Comparison of ENCODE assay signal across 2 cellular contexts in the genomic region with DNA sequence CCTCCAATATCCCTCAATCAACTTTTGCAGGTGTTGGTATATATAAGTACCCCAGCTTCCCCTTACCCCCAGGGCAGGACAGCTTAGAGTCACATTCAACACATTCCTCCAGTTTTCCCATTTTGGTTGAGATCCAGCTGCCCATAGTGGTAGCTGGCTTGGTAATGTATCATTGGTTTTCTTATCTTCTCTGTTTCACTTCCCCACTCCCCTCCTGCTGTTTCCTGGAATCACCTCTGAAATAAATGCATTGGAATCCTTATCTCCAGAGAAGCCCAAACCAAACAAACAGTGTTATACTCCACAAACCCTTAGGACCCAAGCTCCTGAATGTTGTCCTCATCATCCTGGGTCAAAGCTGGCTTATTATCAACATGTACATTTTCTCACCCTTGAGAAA.
TF ChIP-seq lines count a peak whose summit lies in the region.

No MANE protein-coding gene starts in this region.

TF ChIP-seq in GM23338, 12 proteins besides CTCF, POLR2A, EP300 and RAD21 (continued from another document):
- no peak for TF ChIP-seq CREB1 (CRISPR knock-in tag; IDR thresholded peaks at IDR 0.05; ENCODE audit: low read depth)
- no peak for TF ChIP-seq ZNF331 (CRISPR knock-in tag; IDR thresholded peaks at IDR 0.05; ENCODE audit: low read depth)

TF ChIP-seq in K562, 482 proteins besides CTCF, POLR2A, EP300 and RAD21 (continued from another document and continues in another):
- TF ChIP-seq CBX5 (IDR thresholded peaks at IDR 0.05; ENCODE audit: borderline replicate concordance, low read depth) (no peak), FOSL1 (tag; conservative IDR thresholded peaks at IDR 0.05) (no peak), SMARCA4 (IDR thresholded peaks at IDR 0.05) (peak; percentile 69), TAF9B (IDR thresholded peaks at IDR 0.05; ENCODE audit: partially characterized antibody) (no peak), TAF15 (IDR thresholded peaks at IDR 0.05; ENCODE audit: low read depth, low read length) (no peak), RCOR1 (IDR thresholded peaks at IDR 0.05; ENCODE audit: borderline replicate concordance in 1 of 2, low read depth in 2 of 2, low read length in 2 of 2) (peak in 1 of 2 experiments; percentile 5; a peak in 1 of 4 replicates), ARID1B (IDR thresholded peaks at IDR 0.05) (peak; percentile 70), ELF2 (CRISPR knock-in tag; IDR thresholded peaks at IDR 0.05) (no peak), ZNF57 (CRISPR knock-in tag; IDR thresholded peaks at IDR 0.05) (no peak), EHMT2 (IDR thresholded peaks at IDR 0.05) (no peak), CREBBP (IDR thresholded peaks at IDR 0.05; ENCODE audit: low read depth, low read length) (no peak), TCF3 (CRISPR knock-in tag; IDR thresholded peaks at IDR 0.05) (peak; percentile 36), HDAC3 (IDR thresholded peaks at IDR 0.05; ENCODE audit: borderline replicate concordance, partially characterized antibody) (no peak), ZNF584 (CRISPR knock-in tag; IDR thresholded peaks at IDR 0.05; ENCODE audit: low read depth) (no peak), SREBF2 (CRISPR knock-in tag; IDR thresholded peaks at IDR 0.05) (no peak), MTA2 (IDR thresholded peaks at IDR 0.05; ENCODE audit: low read depth) (no peak), ZNF197 (CRISPR knock-in tag; IDR thresholded peaks at IDR 0.05; ENCODE audit: low read depth) (no peak), RBM34 (IDR thresholded peaks at IDR 0.05; ENCODE audit: borderline replicate concordance, insufficient read depth, low read length) (no peak), TRIM24 (IDR thresholded peaks at IDR 0.05) (0 out of 4 replicates have a peak, but pooled peaks of 1 of the 2 experiments have one; percentile 30), ESRRA (IDR thresholded peaks at IDR 0.05; ENCODE audit: borderline replicate concordance, low read depth) (no peak), ZNF354B (CRISPR knock-in tag; IDR thresholded peaks at IDR 0.05) (no peak), JUND (IDR thresholded peaks at IDR 0.05; ENCODE audit: borderline replicate concordance, low read depth, low read length) (peak; percentile 13; the same call in 1 of the 2 replicates), JUND (tag; IDR thresholded peaks at IDR 0.05; ENCODE audit: borderline replicate concordance, low read depth, low read length) (peak; percentile 50; the same call in 1 of the 3 replicates), KDM2B (CRISPR knock-in tag; IDR thresholded peaks at IDR 0.05) (no peak), SP2 (IDR thresholded peaks at IDR 0.05; ENCODE audit: extremely low read depth, low read depth, low read length, poor library complexity, severe bottlenecking) (no peak), CHCHD3 (CRISPR knock-in tag; IDR thresholded peaks at IDR 0.05) (no peak), LARP7 (IDR thresholded peaks at IDR 0.05) (no peak), SMAD2 (IDR thresholded peaks at IDR 0.05; ENCODE audit: low read depth, low read length) (no peak), HLTF (IDR thresholded peaks at IDR 0.05) (no peak), ZNF785 (CRISPR knock-in tag; IDR thresholded peaks at IDR 0.05) (no peak), DPF2 (IDR thresholded peaks at IDR 0.05) (0 out of 2 replicates have a peak, but pooled peaks have one; percentile 17), STAT5A (IDR thresholded peaks at IDR 0.05; ENCODE audit: borderline replicate concordance, low read length) (0 out of 2 replicates have a peak, but pooled peaks have one; percentile 18), NEUROD1 (IDR thresholded peaks at IDR 0.05; ENCODE audit: borderline replicate concordance, low read depth, low read length, partially characterized antibody) (no peak), NBN (IDR thresholded peaks at IDR 0.05; ENCODE audit: low read depth) (no peak), ZFP1 (CRISPR knock-in tag; IDR thresholded peaks at IDR 0.05) (no peak)
- TF ChIP-seq, protein P1, sequence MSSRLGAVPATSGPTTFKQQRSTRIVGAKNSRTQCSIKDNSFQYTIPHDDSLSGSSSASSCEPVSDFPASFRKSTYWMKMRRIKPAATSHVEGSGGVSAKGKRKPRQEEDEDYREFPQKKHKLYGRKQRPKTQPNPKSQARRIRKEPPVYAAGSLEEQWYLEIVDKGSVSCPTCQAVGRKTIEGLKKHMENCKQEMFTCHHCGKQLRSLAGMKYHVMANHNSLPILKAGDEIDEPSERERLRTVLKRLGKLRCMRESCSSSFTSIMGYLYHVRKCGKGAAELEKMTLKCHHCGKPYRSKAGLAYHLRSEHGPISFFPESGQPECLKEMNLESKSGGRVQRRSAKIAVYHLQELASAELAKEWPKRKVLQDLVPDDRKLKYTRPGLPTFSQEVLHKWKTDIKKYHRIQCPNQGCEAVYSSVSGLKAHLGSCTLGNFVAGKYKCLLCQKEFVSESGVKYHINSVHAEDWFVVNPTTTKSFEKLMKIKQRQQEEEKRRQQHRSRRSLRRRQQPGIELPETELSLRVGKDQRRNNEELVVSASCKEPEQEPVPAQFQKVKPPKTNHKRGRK (tag; IDR thresholded peaks at IDR 0.05): no peak
- TF ChIP-seq, protein P2, sequence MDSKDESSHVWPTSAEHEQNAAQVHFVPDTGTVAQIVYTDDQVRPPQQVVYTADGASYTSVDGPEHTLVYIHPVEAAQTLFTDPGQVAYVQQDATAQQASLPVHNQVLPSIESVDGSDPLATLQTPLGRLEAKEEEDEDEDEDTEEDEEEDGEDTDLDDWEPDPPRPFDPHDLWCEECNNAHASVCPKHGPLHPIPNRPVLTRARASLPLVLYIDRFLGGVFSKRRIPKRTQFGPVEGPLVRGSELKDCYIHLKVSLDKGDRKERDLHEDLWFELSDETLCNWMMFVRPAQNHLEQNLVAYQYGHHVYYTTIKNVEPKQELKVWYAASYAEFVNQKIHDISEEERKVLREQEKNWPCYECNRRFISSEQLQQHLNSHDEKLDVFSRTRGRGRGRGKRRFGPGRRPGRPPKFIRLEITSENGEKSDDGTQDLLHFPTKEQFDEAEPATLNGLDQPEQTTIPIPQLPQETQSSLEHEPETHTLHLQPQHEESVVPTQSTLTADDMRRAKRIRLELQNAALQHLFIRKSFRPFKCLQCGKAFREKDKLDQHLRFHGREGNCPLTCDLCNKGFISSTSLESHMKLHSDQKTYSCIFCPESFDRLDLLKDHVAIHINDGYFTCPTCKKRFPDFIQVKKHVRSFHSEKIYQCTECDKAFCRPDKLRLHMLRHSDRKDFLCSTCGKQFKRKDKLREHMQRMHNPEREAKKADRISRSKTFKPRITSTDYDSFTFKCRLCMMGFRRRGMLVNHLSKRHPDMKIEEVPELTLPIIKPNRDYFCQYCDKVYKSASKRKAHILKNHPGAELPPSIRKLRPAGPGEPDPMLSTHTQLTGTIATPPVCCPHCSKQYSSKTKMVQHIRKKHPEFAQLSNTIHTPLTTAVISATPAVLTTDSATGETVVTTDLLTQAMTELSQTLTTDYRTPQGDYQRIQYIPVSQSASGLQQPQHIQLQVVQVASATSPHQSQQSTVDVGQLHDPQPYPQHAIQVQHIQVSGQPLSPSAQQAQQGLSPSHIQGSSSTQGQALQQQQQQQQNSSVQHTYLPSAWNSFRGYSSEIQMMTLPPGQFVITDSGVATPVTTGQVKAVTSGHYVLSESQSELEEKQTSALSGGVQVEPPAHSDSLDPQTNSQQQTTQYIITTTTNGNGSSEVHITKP (IDR thresholded peaks at IDR 0.05; ENCODE audit: partially characterized antibody): no peak
- TF ChIP-seq, protein P3, sequence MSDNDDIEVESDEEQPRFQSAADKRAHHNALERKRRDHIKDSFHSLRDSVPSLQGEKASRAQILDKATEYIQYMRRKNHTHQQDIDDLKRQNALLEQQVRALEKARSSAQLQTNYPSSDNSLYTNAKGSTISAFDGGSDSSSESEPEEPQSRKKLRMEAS (CRISPR knock-in tag; IDR thresholded peaks at IDR 0.05): no peak
- TF ChIP-seq, protein P4, sequence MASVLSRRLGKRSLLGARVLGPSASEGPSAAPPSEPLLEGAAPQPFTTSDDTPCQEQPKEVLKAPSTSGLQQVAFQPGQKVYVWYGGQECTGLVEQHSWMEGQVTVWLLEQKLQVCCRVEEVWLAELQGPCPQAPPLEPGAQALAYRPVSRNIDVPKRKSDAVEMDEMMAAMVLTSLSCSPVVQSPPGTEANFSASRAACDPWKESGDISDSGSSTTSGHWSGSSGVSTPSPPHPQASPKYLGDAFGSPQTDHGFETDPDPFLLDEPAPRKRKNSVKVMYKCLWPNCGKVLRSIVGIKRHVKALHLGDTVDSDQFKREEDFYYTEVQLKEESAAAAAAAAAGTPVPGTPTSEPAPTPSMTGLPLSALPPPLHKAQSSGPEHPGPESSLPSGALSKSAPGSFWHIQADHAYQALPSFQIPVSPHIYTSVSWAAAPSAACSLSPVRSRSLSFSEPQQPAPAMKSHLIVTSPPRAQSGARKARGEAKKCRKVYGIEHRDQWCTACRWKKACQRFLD (CRISPR knock-in tag; IDR thresholded peaks at IDR 0.05): no peak
- TF ChIP-seq, protein P5, sequence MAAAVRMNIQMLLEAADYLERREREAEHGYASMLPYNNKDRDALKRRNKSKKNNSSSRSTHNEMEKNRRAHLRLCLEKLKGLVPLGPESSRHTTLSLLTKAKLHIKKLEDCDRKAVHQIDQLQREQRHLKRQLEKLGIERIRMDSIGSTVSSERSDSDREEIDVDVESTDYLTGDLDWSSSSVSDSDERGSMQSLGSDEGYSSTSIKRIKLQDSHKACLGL (CRISPR knock-in tag; IDR thresholded peaks at IDR 0.05; ENCODE audit: borderline replicate concordance, poor library complexity, severe bottlenecking): no peak
- TF ChIP-seq, protein P6, sequence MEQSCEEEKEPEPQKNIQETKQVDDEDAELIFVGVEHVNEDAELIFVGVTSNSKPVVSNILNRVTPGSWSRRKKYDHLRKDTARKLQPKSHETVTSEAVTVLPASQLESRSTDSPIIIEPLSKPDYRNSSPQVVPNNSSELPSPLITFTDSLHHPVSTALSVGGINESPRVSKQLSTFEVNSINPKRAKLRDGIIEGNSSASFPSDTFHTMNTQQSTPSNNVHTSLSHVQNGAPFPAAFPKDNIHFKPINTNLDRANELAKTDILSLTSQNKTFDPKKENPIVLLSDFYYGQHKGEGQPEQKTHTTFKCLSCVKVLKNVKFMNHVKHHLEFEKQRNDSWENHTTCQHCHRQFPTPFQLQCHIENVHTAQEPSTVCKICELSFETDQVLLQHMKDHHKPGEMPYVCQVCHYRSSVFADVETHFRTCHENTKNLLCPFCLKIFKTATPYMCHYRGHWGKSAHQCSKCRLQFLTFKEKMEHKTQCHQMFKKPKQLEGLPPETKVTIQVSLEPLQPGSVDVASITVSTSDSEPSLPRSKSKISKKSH (CRISPR knock-in tag; IDR thresholded peaks at IDR 0.05): no peak
- TF ChIP-seq, protein P7, sequence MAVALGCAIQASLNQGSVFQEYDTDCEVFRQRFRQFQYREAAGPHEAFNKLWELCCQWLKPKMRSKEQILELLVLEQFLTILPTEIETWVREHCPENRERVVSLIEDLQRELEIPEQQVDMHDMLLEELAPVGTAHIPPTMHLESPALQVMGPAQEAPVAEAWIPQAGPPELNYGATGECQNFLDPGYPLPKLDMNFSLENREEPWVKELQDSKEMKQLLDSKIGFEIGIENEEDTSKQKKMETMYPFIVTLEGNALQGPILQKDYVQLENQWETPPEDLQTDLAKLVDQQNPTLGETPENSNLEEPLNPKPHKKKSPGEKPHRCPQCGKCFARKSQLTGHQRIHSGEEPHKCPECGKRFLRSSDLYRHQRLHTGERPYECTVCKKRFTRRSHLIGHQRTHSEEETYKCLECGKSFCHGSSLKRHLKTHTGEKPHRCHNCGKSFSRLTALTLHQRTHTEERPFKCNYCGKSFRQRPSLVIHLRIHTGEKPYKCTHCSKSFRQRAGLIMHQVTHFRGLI (CRISPR knock-in tag; IDR thresholded peaks at IDR 0.05): no peak
- TF ChIP-seq, protein P8, sequence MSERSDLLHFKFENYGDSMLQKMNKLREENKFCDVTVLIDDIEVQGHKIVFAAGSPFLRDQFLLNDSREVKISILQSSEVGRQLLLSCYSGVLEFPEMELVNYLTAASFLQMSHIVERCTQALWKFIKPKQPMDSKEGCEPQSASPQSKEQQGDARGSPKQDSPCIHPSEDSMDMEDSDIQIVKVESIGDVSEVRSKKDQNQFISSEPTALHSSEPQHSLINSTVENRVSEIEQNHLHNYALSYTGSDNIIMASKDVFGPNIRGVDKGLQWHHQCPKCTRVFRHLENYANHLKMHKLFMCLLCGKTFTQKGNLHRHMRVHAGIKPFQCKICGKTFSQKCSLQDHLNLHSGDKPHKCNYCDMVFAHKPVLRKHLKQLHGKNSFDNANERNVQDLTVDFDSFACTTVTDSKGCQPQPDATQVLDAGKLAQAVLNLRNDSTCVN (CRISPR knock-in tag; IDR thresholded peaks at IDR 0.05): no peak
- TF ChIP-seq, protein P9, sequence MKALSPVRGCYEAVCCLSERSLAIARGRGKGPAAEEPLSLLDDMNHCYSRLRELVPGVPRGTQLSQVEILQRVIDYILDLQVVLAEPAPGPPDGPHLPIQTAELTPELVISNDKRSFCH (CRISPR knock-in tag; IDR thresholded peaks at IDR 0.05): no peak
- TF ChIP-seq, protein P9 (tag; IDR thresholded peaks at IDR 0.05): peak; percentile 71; the same call in 1 of the 2 replicates
- TF ChIP-seq, protein P10, sequence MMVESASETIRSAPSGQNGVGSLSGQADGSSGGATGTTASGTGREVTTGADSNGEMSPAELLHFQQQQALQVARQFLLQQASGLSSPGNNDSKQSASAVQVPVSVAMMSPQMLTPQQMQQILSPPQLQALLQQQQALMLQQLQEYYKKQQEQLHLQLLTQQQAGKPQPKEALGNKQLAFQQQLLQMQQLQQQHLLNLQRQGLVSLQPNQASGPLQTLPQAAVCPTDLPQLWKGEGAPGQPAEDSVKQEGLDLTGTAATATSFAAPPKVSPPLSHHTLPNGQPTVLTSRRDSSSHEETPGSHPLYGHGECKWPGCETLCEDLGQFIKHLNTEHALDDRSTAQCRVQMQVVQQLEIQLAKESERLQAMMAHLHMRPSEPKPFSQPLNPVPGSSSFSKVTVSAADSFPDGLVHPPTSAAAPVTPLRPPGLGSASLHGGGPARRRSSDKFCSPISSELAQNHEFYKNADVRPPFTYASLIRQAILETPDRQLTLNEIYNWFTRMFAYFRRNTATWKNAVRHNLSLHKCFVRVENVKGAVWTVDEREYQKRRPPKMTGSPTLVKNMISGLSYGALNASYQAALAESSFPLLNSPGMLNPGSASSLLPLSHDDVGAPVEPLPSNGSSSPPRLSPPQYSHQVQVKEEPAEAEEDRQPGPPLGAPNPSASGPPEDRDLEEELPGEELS (CRISPR knock-in tag; IDR thresholded peaks at IDR 0.05; ENCODE audit: borderline replicate concordance): no peak
